Comparison of ENCODE assay signal across 26 cellular contexts in genomic region chr13:72121466-72121865, GRCh38.
"Had no signal": no experiment of that assay in that cellular context is flagged by ENCODE, and none has a peak within 500 bp of the region (broad histone marks: within the 10 kb centered on the region; RNA-seq: fewer than 3 reads in every experiment).

No MANE protein-coding gene starts in this region.

- H3K79me2 ChIP-seq: hepatocyte had no signal

- H3K36me3 ChIP-seq: ascending aorta, transverse colon, WERI-Rb-1 had no signal

- DNase-seq: activated CD4-positive, alpha-beta T cell treated with anti-CD3 and anti-CD28 coated beads for 1 hour; activated T-cell treated with anti-CD3 and anti-CD28 coated beads, Interleukin-2, amount 50 U/mL, for 1 hour; central memory CD4-positive, alpha-beta T cell; effector memory CD4-positive, alpha-beta T cell; foreskin melanocyte; glutamatergic neuron; left cardiac atrium; nephron progenitor cell; occipital lobe; posterior cingulate gyrus; small intestine; stimulated activated CD4-positive, alpha-beta T cell treated with anti-CD3 and anti-CD28 coated beads, Interleukin-2, amount 100 ng/mL, for 48 hours; stimulated activated CD8-positive, alpha-beta memory T cell treated with anti-CD3 and anti-CD28 coated beads, Interleukin-4, amount 100 ng/mL, for 48 hours; stimulated activated naive B cell treated with anti-CD40 and anti-IgM and Interleukin-4, amounts not matched to agents 10 μg/mL and 1 μg/mL and 100 μg/mL, for 72 hours; T-cell; transverse colon; WERI-Rb-1 had no signal

- H3K9me3 ChIP-seq: ascending aorta, transverse colon had no signal

- H3K27me3 Mint-ChIP-seq: activated T-helper 17 cell treated with anti-CD3 and anti-CD28 coated beads, Interleukin-2, amount 50 U/mL, for 72 hours; memory B cell; stimulated activated naive B cell treated with anti-CD40 and anti-IgM and Interleukin-4, amounts not matched to agents 10 μg/mL and 1 μg/mL and 100 μg/mL, for 72 hours; T-cell had no signal

- H3K27me3 ChIP-seq: ascending aorta, hepatocyte, transverse colon had no signal

- H3K4me3 Mint-ChIP-seq: activated T-helper 17 cell treated with anti-CD3 and anti-CD28 coated beads, Interleukin-2, amount 50 U/mL, for 72 hours; memory B cell; nephron progenitor cell; stimulated activated naive B cell treated with anti-CD40 and anti-IgM and Interleukin-4, amounts not matched to agents 10 μg/mL and 1 μg/mL and 100 μg/mL, for 72 hours; T-cell; T-helper 2 cell treated with Interferon-gamma antibody and Interleukin-4, amounts not matched to agents 5 μg/mL and 100 μg/mL, for 36 hours had no signal

- H3K27ac Mint-ChIP-seq: activated naive CD4-positive, alpha-beta T cell treated with anti-CD3 and anti-CD28 coated beads, Interleukin-2, amount 50 U/mL, for 72 hours; activated T-helper 17 cell treated with anti-CD3 and anti-CD28 coated beads, Interleukin-2, amount 50 U/mL, for 72 hours; memory B cell; nephron progenitor cell; stimulated activated naive B cell treated with anti-CD40 and anti-IgM and Interleukin-4, amounts not matched to agents 10 μg/mL and 1 μg/mL and 100 μg/mL, for 72 hours; T-cell; T-helper 2 cell treated with Interferon-gamma antibody and Interleukin-4, amounts not matched to agents 5 μg/mL and 100 μg/mL, for 36 hours had no signal

- H2AFZ ChIP-seq: hepatocyte had no signal

- H3K4me1 ChIP-seq: ascending aorta, transverse colon had no signal

- H3K36me3 Mint-ChIP-seq: activated naive CD4-positive, alpha-beta T cell treated with anti-CD3 and anti-CD28 coated beads, Interleukin-2, amount 50 U/mL, for 72 hours; memory B cell; stimulated activated naive B cell treated with anti-CD40 and anti-IgM and Interleukin-4, amounts not matched to agents 10 μg/mL and 1 μg/mL and 100 μg/mL, for 72 hours; T-cell had no signal

- ATAC-seq: activated naive CD4-positive, alpha-beta T cell treated with anti-CD3 and anti-CD28 coated beads, Interleukin-2, amount 50 U/mL, for 72 hours; activated T-helper 17 cell treated with anti-CD3 and anti-CD28 coated beads, Interleukin-2, amount 50 U/mL, for 72 hours; esophagus mucosa; left cardiac atrium; sciatic nerve; stimulated activated naive B cell treated with anti-CD40 and anti-IgM and Interleukin-4, amounts not matched to agents 10 μg/mL and 1 μg/mL and 100 μg/mL, for 72 hours; T-cell had no signal

- FAIRE-seq: endothelial cell of umbilical vein, small intestine had no signal

- H3K4me3 ChIP-seq: ascending aorta, hepatocyte, transverse colon had no signal

- H3K4me1 Mint-ChIP-seq: activated T-helper 17 cell treated with anti-CD3 and anti-CD28 coated beads, Interleukin-2, amount 50 U/mL, for 72 hours; memory B cell; stimulated activated naive B cell treated with anti-CD40 and anti-IgM and Interleukin-4, amounts not matched to agents 10 μg/mL and 1 μg/mL and 100 μg/mL, for 72 hours; T-cell had no signal

- H3K27ac ChIP-seq: ascending aorta, hepatocyte, transverse colon, WERI-Rb-1 had no signal

- H3K4me2 ChIP-seq: hepatocyte had no signal

- H3K9me3 Mint-ChIP-seq: activated T-helper 17 cell treated with anti-CD3 and anti-CD28 coated beads, Interleukin-2, amount 50 U/mL, for 72 hours; nephron progenitor cell; T-helper 2 cell treated with Interferon-gamma antibody and Interleukin-4, amounts not matched to agents 5 μg/mL and 100 μg/mL, for 36 hours had no signal
